Comparison of ENCODE assay signal across 25 cellular contexts in the genomic region with DNA sequence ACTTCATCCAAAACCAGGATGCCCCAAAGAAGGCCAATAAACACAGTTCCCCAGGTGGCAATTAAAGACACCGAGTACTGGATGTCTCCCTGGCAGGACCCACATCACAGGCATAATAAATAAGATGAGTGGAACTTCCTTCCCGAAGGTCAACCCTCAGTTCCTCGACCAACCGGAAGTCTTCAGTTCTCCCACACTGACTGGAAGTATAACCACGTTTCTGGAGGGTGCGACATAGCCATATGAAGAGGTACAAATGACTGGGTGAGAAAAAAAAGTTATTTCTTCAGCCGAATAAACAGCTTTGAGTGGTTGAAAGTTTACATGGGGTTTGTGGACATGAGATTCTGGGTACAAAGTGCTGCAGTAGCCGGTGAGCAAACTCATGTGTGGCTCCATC. TPM values are rescaled to one million over a fixed set of nuclear protein-coding genes. Genes with fewer than 3 reads are reported as not detected.
"Had no signal": no experiment of that assay in that cellular context is flagged by ENCODE, and none has a peak within 500 bp of the region (broad histone marks: within the 10 kb centered on the region; RNA-seq: fewer than 3 reads in every experiment).

No MANE protein-coding gene starts in this region.

- H3K27ac Mint-ChIP-seq: activated T-helper 2 cell treated with anti-CD3 and anti-CD28 coated beads, Interferon-gamma antibody, Interleukin-2, Interleukin-4, amounts not matched to agents 10 μg/mL and 5 μg/mL and 100 μg/mL, durations not matched to agents 14 hours and 24 hours and 36 hours; IgD-negative memory B cell; WTC11 had no signal

- ATAC-seq: WTC11 had no signal

- H3K36me3 Mint-ChIP-seq: WTC11 had no signal

- H3K9me3 Mint-ChIP-seq: activated T-helper 2 cell treated with anti-CD3 and anti-CD28 coated beads, Interferon-gamma antibody, Interleukin-2, Interleukin-4, amounts not matched to agents 10 μg/mL and 5 μg/mL and 100 μg/mL, durations not matched to agents 14 hours and 24 hours and 36 hours; IgD-negative memory B cell; WTC11 had no signal

- H3K27me3 Mint-ChIP-seq: IgD-negative memory B cell had no signal

- H3K4me3 Mint-ChIP-seq: IgD-negative memory B cell, WTC11 had no signal

- H3K4me1 Mint-ChIP-seq: IgD-negative memory B cell had no signal

- DNase-seq: activated CD4-positive, alpha-beta T cell treated with anti-CD3 and anti-CD28 coated beads for 48 hours; activated CD4-positive, alpha-beta T cell treated with anti-CD3 and anti-CD28 coated beads, Interleukin-2, amount 50 U/mL, for 48 hours; activated CD4-positive, CD25-positive, alpha-beta regulatory T cell treated with anti-CD3 and anti-CD28 coated beads, Interleukin-2, amount 50 U/mL, for 72 hours; activated gamma-delta T cell treated with Interleukin-2 at 50 U/mL for 16 hours; activated naive CD4-positive, alpha-beta T cell treated with anti-CD3 and anti-CD28 coated beads, Interleukin-2, amount 50 U/mL, for 16 hours; activated T-cell treated with anti-CD3 and anti-CD28 coated beads, Interleukin-2, amount 50 U/mL, for 48 hours; aorta; central memory CD4-positive, alpha-beta T cell; KG1; MG63; MV-4-11; NCI-H1092 treated with DMSO at 0.1 percent for 48 hours; NCI-H1417 treated with DMSO at 0.1 percent for 48 hours; NCI-H1694 treated with DMSO at 0.1 percent for 48 hours; NCI-H2029 treated with DMSO at 0.1 percent for 48 hours; NCI-H510A treated with DMSO at 0.1 percent for 48 hours; NCI-H69; Peyer's patch; Right ventricle myocardium superior; SJCRH30; SK-N-SH had no signal

RNA-seq across cellular contexts. Expression of a gene that starts 34.6 kb away (rescaled TPM):
- total RNA-seq: activated T-helper 2 cell treated with anti-CD3 and anti-CD28 coated beads, Interferon-gamma antibody, Interleukin-2, Interleukin-4, amounts not matched to agents 10 μg/mL and 5 μg/mL and 100 μg/mL, durations not matched to agents 14 hours and 24 hours and 36 hours; Right ventricle myocardium superior; SJCRH30; T-helper 1 cell treated with Interleukin-12 subunit alpha and Interleukin-12 subunit beta and Interleukin-4 antibody, amounts not matched to agents 30 ng/mL and 1 ng/mL, for 36 hours had no signal
